In the genomic region with DNA sequence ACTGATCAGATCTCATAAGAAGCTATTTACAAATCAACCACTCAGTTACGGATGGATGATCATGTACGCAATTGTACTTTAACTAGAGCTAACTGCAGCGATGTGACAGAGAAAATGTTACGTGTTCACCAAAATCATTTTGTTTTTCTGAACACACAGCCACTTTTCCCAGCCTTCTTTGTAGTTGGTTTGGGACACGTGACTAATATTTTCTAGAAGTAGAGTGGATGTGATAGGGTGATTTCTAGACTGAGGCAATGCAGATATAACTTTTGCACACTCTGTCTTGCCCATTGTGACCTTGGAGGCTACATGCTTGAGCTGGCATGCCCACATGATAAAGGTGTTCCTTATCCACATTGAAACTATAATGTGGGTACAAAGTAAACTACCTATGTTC, we compare ENCODE assay signal across 1 cellular context.
A peak's percentile ranks its signal among the peaks of the same experiment; 100 is the strongest.
TF ChIP-seq lines count a peak whose summit lies in the region.

No MANE protein-coding gene starts in this region.

TF ChIP-seq in IMR-90, 13 proteins besides CTCF, POLR2A, EP300 and RAD21:
- TF ChIP-seq, protein P1, sequence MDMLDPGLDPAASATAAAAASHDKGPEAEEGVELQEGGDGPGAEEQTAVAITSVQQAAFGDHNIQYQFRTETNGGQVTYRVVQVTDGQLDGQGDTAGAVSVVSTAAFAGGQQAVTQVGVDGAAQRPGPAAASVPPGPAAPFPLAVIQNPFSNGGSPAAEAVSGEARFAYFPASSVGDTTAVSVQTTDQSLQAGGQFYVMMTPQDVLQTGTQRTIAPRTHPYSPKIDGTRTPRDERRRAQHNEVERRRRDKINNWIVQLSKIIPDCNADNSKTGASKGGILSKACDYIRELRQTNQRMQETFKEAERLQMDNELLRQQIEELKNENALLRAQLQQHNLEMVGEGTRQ (IDR thresholded peaks at IDR 0.05; ENCODE audit: low read depth, low read length): peak; percentile 10; the same call in 1 of the 2 replicates
- no peak for TF ChIP-seq BHLHE40 (IDR thresholded peaks at IDR 0.05; ENCODE audit: low read depth, low read length)
- TF ChIP-seq CEBPB (IDR thresholded peaks at IDR 0.05; ENCODE audit: low read depth, low read length): no peak
TF ChIP-seq in IMR-90: peak in this region for 1.
